Comparison of ENCODE assay signal across 8 cellular contexts in genomic region chrX:128781506-128781905, GRCh38.
DNase-seq lines count a peak whose midpoint lies in the region; ATAC-seq and TF ChIP-seq lines count a peak whose summit lies in the region.

No MANE protein-coding gene starts in this region.

- no peaks in the 10 kb centered on the region for H3K27me3 Mint-ChIP-seq in chondrocyte (ENCODE audit: low read depth)

- H3K4me1 Mint-ChIP-seq in chondrocyte (ENCODE audit: low read depth), result peaks cover 3% of the 10 kb centered on the region
- H3K4me1 Mint-ChIP-seq in stimulated activated effector memory CD8-positive, alpha-beta T cell treated with anti-CD3 and anti-CD28 coated beads, Interleukin-12 subunit alpha, Interleukin-12 subunit beta, amount 100 ng/mL, for 72 hours, result peaks cover 12% of the 10 kb centered on the region

- WGBS in lower leg skin, 2 donors, result 33% methylated on average over 1 of the region's 1 CpG

- TF ChIP-seq CTCF in chondrocyte (IDR thresholded peaks at IDR 0.05) (peak; percentile 33), lower leg skin (IDR thresholded peaks at IDR 0.05) (no peak)

- intact Hi-C loops in lower leg skin (cut with DNase I; ENCODE audit: low total_unique reads), result no loop called here

- no peaks in the 10 kb centered on the region for H3K36me3 Mint-ChIP-seq in chondrocyte (ENCODE audit: low read depth)
- no peaks in the 10 kb centered on the region for H3K36me3 Mint-ChIP-seq in stimulated activated effector memory CD8-positive, alpha-beta T cell treated with anti-CD3 and anti-CD28 coated beads, Interleukin-12 subunit alpha, Interleukin-12 subunit beta, amount 100 ng/mL, for 72 hours

- ATAC-seq in stimulated activated effector memory CD8-positive, alpha-beta T cell treated with anti-CD3 and anti-CD28 coated beads, Interleukin-12 subunit alpha, Interleukin-12 subunit beta, amount 100 ng/mL, for 72 hours, result peak; percentile 31
- no peak for ATAC-seq in HG03432 (IDR thresholded peaks at IDR 0.05; ENCODE audit: unreplicated experiment)

- DNase-seq in stimulated activated CD4-positive, alpha-beta T cell treated with anti-CD3 and anti-CD28 coated beads, Interleukin-1b, Interleukin-23, amount 100 ng/mL, for 48 hours, result peak; percentile 4
- DNase-seq in stimulated activated CD4-positive, alpha-beta T cell treated with anti-CD3 and anti-CD28 coated beads, Interleukin-12 subunit alpha, Interleukin-12 subunit beta, amount 100 ng/mL, for 4 hours, result no peak
- peak; percentile 6 to 58 for DNase-seq in NCI-H526 (lab: John Stamatoyannopoulos, UW)
- no peak for DNase-seq in chondrocyte (ENCODE audit: low spot score)
- peak in 1 of 2 donors; percentile 46 for DNase-seq in stimulated activated effector memory CD8-positive, alpha-beta T cell treated with anti-CD3 and anti-CD28 coated beads, Interleukin-12 subunit alpha, Interleukin-12 subunit beta, amount 100 ng/mL, for 72 hours (ENCODE audit: low spot score in 2 of 2)
- DNase-seq in lower leg skin (ENCODE audit: low spot score in 2 of 2), result no peak
- DNase-seq in activated effector memory CD4-positive, alpha-beta T cell treated with anti-CD3 and anti-CD28 coated beads, Interleukin-2, amount 50 U/mL, for 16 hours, result no peak

- no peak overlapping the region for H3K4me3 Mint-ChIP-seq in chondrocyte (ENCODE audit: unreplicated experiment)
- no peak overlapping the region for H3K4me3 Mint-ChIP-seq in stimulated activated effector memory CD8-positive, alpha-beta T cell treated with anti-CD3 and anti-CD28 coated beads, Interleukin-12 subunit alpha, Interleukin-12 subunit beta, amount 100 ng/mL, for 72 hours

- H3K4me3 ChIP-seq in lower leg skin (ENCODE audit: low read depth, poor library complexity, severe bottlenecking), result no peak overlapping the region

- no peak for TF ChIP-seq POLR2A in lower leg skin (IDR thresholded peaks at IDR 0.05)

- peaks cover 33% of the 10 kb centered on the region for H3K9me3 Mint-ChIP-seq in chondrocyte (ENCODE audit: low read depth)
- H3K9me3 Mint-ChIP-seq in stimulated activated effector memory CD8-positive, alpha-beta T cell treated with anti-CD3 and anti-CD28 coated beads, Interleukin-12 subunit alpha, Interleukin-12 subunit beta, amount 100 ng/mL, for 72 hours, result peaks cover 8% of the 10 kb centered on the region

- H3K27ac Mint-ChIP-seq in chondrocyte (ENCODE audit: unreplicated experiment), result no peak overlapping the region
- no peak overlapping the region for H3K27ac Mint-ChIP-seq in stimulated activated effector memory CD8-positive, alpha-beta T cell treated with anti-CD3 and anti-CD28 coated beads, Interleukin-12 subunit alpha, Interleukin-12 subunit beta, amount 100 ng/mL, for 72 hours

Comparison
In these comparisons a context has a peak if more than half of its experiments do, and no peak if none do; other contexts are left out.
1. DNase-seq: peak in stimulated activated CD4-positive, alpha-beta T cell treated with anti-CD3 and anti-CD28 coated beads, Interleukin-1b, Interleukin-23, amount 100 ng/mL, for 48 hours (single experiment) and NCI-H526 (2 of 2); none in stimulated activated CD4-positive, alpha-beta T cell treated with anti-CD3 and anti-CD28 coated beads, Interleukin-12 subunit alpha, Interleukin-12 subunit beta, amount 100 ng/mL, for 4 hours (single experiment), chondrocyte (single experiment), lower leg skin (0 of 2) and activated effector memory CD4-positive, alpha-beta T cell treated with anti-CD3 and anti-CD28 coated beads, Interleukin-2, amount 50 U/mL, for 16 hours (single experiment).